8 cellular contexts compared by ENCODE assay signal in the genomic region with DNA sequence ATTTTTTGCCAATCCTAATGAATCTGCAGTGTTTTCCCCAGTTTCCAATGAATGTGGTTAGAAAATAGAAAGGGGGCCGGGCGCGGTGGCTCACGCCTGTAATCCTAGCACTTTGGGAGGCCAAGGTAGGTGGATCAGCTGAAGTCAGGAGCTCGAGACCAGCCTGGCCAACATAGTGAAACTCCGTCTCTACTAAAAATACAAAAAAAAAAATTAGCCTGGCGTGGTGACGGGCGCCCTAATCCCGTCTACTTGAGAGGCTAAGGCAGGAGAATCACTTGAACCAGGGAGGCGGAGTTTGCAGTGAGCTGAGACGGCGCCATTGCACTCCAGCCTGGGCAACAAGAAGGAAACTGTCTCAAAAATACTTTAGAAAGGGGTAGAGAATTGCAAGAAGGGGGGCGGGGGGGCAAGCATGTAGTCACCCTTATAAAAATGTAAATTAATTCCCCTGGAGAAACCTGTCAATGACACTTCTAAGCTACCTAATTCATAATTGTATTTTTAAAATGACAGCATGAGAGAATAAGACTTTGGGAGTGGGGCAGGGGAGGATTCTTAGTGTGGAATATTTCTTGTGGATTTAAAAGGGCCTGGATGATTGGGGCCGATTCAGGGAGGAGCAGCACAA. TPM values are rescaled to one million over a fixed set of nuclear protein-coding genes. Genes with fewer than 3 reads are reported as not detected.
A peak's percentile ranks its signal among the peaks of the same experiment; 100 is the strongest.
DNase-seq lines count a peak whose midpoint lies in the region; ATAC-seq and FAIRE-seq lines count a peak whose summit lies in the region.

No MANE protein-coding gene starts in this region.

- H3K27ac Mint-ChIP-seq in activated T-cell treated with anti-CD3 and anti-CD28 coated beads, Interleukin-2, amount 50 U/mL, for 72 hours, result peak overlapping the region; percentile 94
- peak overlapping the region; percentile 98 for H3K27ac Mint-ChIP-seq in activated naive CD8-positive, alpha-beta T cell

- WGBS in thymus, result 90% methylated on average over 15 of the region's 15 CpGs

- H3K9me3 ChIP-seq in thymus (ENCODE audit: control insufficient read depth), result no peaks in the 10 kb centered on the region

- H3K4me1 ChIP-seq in thymus (ENCODE audit: control insufficient read depth, insufficient read depth, low read length), result peaks cover 13% of the 10 kb centered on the region

- H3K9me3 Mint-ChIP-seq in activated T-cell treated with anti-CD3 and anti-CD28 coated beads, Interleukin-2, amount 50 U/mL, for 72 hours, result no peaks in the 10 kb centered on the region
- H3K9me3 Mint-ChIP-seq in activated naive CD8-positive, alpha-beta T cell (ENCODE audit: low read depth), result no peaks in the 10 kb centered on the region

- ATAC-seq in activated T-cell treated with anti-CD3 and anti-CD28 coated beads, Interleukin-2, amount 50 U/mL, for 72 hours (replicated peaks in 1 of 2), result no peak

- no peak for FAIRE-seq in HTR-8/SVneo (lab: Jason Lieb, UNC)

- H3K36me3 ChIP-seq in thymus (ENCODE audit: control insufficient read depth, insufficient read depth), result peaks cover 3% of the 10 kb centered on the region

- no peaks in the 10 kb centered on the region for H3K27me3 ChIP-seq in thymus (ENCODE audit: control insufficient read depth, insufficient read depth)

- H3K36me3 Mint-ChIP-seq in activated T-cell treated with anti-CD3 and anti-CD28 coated beads, Interleukin-2, amount 50 U/mL, for 72 hours (ENCODE audit: insufficient read depth in 2 of 2), result peaks cover 0 to 3% of the 10 kb centered on the region in 2 donors
- no peaks in the 10 kb centered on the region for H3K36me3 Mint-ChIP-seq in activated naive CD8-positive, alpha-beta T cell

- peak overlapping the region; percentile 84 to 97 for H3K4me3 Mint-ChIP-seq in activated T-cell treated with anti-CD3 and anti-CD28 coated beads, Interleukin-2, amount 50 U/mL, for 72 hours
- H3K4me3 Mint-ChIP-seq in activated naive CD8-positive, alpha-beta T cell, result peak overlapping the region; percentile 96

- peak overlapping the region; percentile 99 for H3K4me3 ChIP-seq in thymus (ENCODE audit: low read length)

- peaks cover 27% of the 10 kb centered on the region for H3K4me1 Mint-ChIP-seq in activated T-cell treated with anti-CD3 and anti-CD28 coated beads, Interleukin-2, amount 50 U/mL, for 72 hours (ENCODE audit: low read depth)
- peaks cover 33% of the 10 kb centered on the region for H3K4me1 Mint-ChIP-seq in activated naive CD8-positive, alpha-beta T cell (ENCODE audit: low read depth)

- peak overlapping the region; percentile 36 for H3K27ac ChIP-seq in thymus (ENCODE audit: low read depth)

- no peaks in the 10 kb centered on the region for H3K27me3 Mint-ChIP-seq in activated T-cell treated with anti-CD3 and anti-CD28 coated beads, Interleukin-2, amount 50 U/mL, for 72 hours (ENCODE audit: low read depth)
- no peaks in the 10 kb centered on the region for H3K27me3 Mint-ChIP-seq in activated naive CD8-positive, alpha-beta T cell

- no peak for DNase-seq in activated T-cell treated with anti-CD3 and anti-CD28 coated beads, Interleukin-2, amount 50 U/mL, for 72 hours
- DNase-seq in activated T-cell treated with anti-CD3 and anti-CD28 coated beads for 4 hours (no peak), left kidney (ENCODE audit: low read depth, low spot score) (peak; percentile 23), RKO (ENCODE audit: low spot score) (no peak), mucosa of gallbladder (ENCODE audit: low spot score) (no peak), HTR-8/SVneo (ENCODE audit: insufficient read length, low spot score) (no peak)

RNA-seq across cellular contexts. Expression of gene KLHDC2, which starts 1.7 kb away (rescaled TPM):
- 10 to 100 TPM; 43.1 to 48.7 TPM for total RNA-seq in activated T-cell treated with anti-CD3 and anti-CD28 coated beads, Interleukin-2, amount 50 U/mL, for 72 hours
- 69.4 TPM for polyA plus RNA-seq in thymus
- 71.2 TPM for total RNA-seq in mucosa of gallbladder
